Comparison of ENCODE assay signal across 9 cellular contexts in the genomic region with DNA sequence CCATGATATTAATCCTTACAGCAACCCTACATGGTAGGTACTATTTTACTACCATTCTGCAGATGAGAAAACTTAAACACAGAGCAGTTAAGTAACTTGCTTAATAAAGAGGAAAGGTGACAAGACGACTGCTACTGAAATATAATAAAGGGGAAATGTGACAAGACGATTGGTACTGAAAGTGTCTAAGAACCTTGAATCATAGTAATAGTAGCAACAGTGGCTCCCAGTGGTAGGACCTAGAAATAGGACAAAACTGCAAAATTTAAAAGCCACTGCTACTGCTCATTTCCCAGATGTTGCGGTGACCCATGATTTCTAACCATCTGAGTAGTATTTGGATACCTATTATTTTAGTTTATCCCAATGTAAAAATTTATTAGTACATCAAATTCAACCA.
A peak's percentile ranks its signal among the peaks of the same experiment; 100 is the strongest.
DNase-seq lines count a peak whose midpoint lies in the region; ATAC-seq, FAIRE-seq and TF ChIP-seq lines count a peak whose summit lies in the region.
"Had no signal": no experiment of that assay in that cellular context is flagged by ENCODE, and none has a peak within 500 bp of the region (broad histone marks: within the 10 kb centered on the region; RNA-seq: fewer than 3 reads in every experiment).

No MANE protein-coding gene starts in this region.

- intact Hi-C loops in ovary (cut with DNase I), result no loop called here

- no peak for TF ChIP-seq POLR2A in ovary (IDR thresholded peaks at IDR 0.05)

- H3K27me3 ChIP-seq in ovary, result no peaks in the 10 kb centered on the region

- H3K27ac ChIP-seq in ovary, result no peak overlapping the region

- H3K4me3 ChIP-seq in ovary, result no peak overlapping the region

- DNase-seq in MV-4-11 (lab: John Stamatoyannopoulos, UW) (peak; percentile 53), ovary (no peak), GDM1 (lab: John Stamatoyannopoulos, UW) (no peak), NCI-H2107 (lab: John Stamatoyannopoulos, UW) (no peak)
- DNase-seq in stimulated activated CD4-positive, alpha-beta T cell treated with anti-CD3 and anti-CD28 coated beads, Interleukin-4, amount 100 ng/mL, for 24 hours, result no peak

- FAIRE-seq in islet of Langerhans (lab: Jason Lieb, UNC), result peak; percentile 100
- FAIRE-seq: bronchial epithelial cell had no signal

- 32 to 42% (median 33%) methylated on average over 3 of the region's 3 CpGs for WGBS in ovary, 3 donors

- no peaks in the 10 kb centered on the region for H3K36me3 ChIP-seq in ovary

- TF ChIP-seq EP300 in ovary (IDR thresholded peaks at IDR 0.05), result no peak

- no peaks in the 10 kb centered on the region for H3K9me3 ChIP-seq in ovary

- H3K4me1 ChIP-seq in ovary (ENCODE audit: insufficient read depth), result no peaks in the 10 kb centered on the region

- ATAC-seq in GM21737 (IDR thresholded peaks at IDR 0.05; ENCODE audit: unreplicated experiment), result peak; percentile 67

- TF ChIP-seq CTCF in GM12874 (IDR thresholded peaks at IDR 0.05; ENCODE audit: insufficient read depth, low read depth, low read length) (peak; percentile 16; the same call in 1 of the 2 replicates), ovary (IDR thresholded peaks at IDR 0.05) (no peak)
